In genomic region chr7:12239821-12240220, GRCh38 we compare ENCODE assay signal across 27 cellular contexts. TPM values are rescaled to one million over a fixed set of nuclear protein-coding genes. Genes with fewer than 3 reads are reported as not detected.
A peak's percentile ranks its signal among the peaks of the same experiment; 100 is the strongest.
DNase-seq lines count a peak whose midpoint lies in the region; ATAC-seq and TF ChIP-seq lines count a peak whose summit lies in the region.
"Had no signal": no experiment of that assay in that cellular context is flagged by ENCODE, and none has a peak within 500 bp of the region (broad histone marks: within the 10 kb centered on the region; RNA-seq: fewer than 3 reads in every experiment).

No MANE protein-coding gene starts in this region.

- no peak overlapping the region for H2AFZ ChIP-seq in OCI-LY3 (ENCODE audit: low read depth, low read length)
- H2AFZ ChIP-seq: GM23338, parathyroid adenoma, PC-9 had no signal

- peaks cover 0 to 8% (median 0%) of the 10 kb centered on the region in 8 donors for H3K9me3 Mint-ChIP-seq in CD4-positive, alpha-beta memory T cell
- peaks cover 0 to 8% (median 3%) of the 10 kb centered on the region in 7 donors for H3K9me3 Mint-ChIP-seq in naive B cell

- no peak overlapping the region for H3K4me3 ChIP-seq in CD4-positive, alpha-beta memory T cell (ENCODE audit: low read length in 2 of 2)
- no peak overlapping the region for H3K4me3 ChIP-seq in OCI-LY3 (ENCODE audit: low read length)
- H3K4me3 ChIP-seq in colonic mucosa, result no peak overlapping the region
- H3K4me3 ChIP-seq: cardiac muscle cell, gastrocnemius medialis, GM23338, left lung, PC-9, spleen had no signal

- H3K27me3 ChIP-seq in CD4-positive, alpha-beta memory T cell (ENCODE audit: insufficient read depth, low read length), result no peaks in the 10 kb centered on the region
- H3K27me3 ChIP-seq in OCI-LY3 (ENCODE audit: low read depth, low read length) (no peaks in the 10 kb centered on the region), colonic mucosa (no peaks in the 10 kb centered on the region)
- H3K27me3 ChIP-seq: cardiac muscle cell, gastrocnemius medialis, left lung, spleen had no signal

- H3K27me3 Mint-ChIP-seq in CD4-positive, alpha-beta memory T cell, result no peaks in the 10 kb centered on the region
- H3K27me3 Mint-ChIP-seq in naive B cell, result no peaks in the 10 kb centered on the region
- H3K27me3 Mint-ChIP-seq: activated naive CD4-positive, alpha-beta T cell treated with anti-CD3 and anti-CD28 coated beads, Interleukin-2, amount 10 ng/mL, durations not matched to agents 7 days and 5 days had no signal

- ATAC-seq in naive B cell (ENCODE audit: low read depth in 2 of 2) (peak; percentile 99), GM19035 (IDR thresholded peaks at IDR 0.05; ENCODE audit: unreplicated experiment) (no peak)
- ATAC-seq: activated T-cell treated with anti-CD3 and anti-CD28 coated beads, Interleukin-2, amount 50 U/mL, for 4 hours; gastrocnemius medialis; GM23338; left lung; right cardiac atrium; stimulated activated naive CD8-positive, alpha-beta T cell treated with anti-CD3 and anti-CD28 coated beads, Interleukin-15, Interleukin-2, amounts not matched to agents 100 U/mL and 50 U/mL, for 24 hours had no signal

- H3K36me3 Mint-ChIP-seq in CD4-positive, alpha-beta memory T cell, result peaks cover 28 to 38% of the 10 kb centered on the region in 2 donors
- H3K36me3 Mint-ChIP-seq in naive B cell, result peaks cover 8 to 16% of the 10 kb centered on the region in 2 donors

- in situ Hi-C loops in KBM-7 (cut with MboI; ENCODE audit: low pct_unique_long_range_greater_than_20kb, low sequenced_read_pairs), result no loop called here

- no peak overlapping the region for H3K27ac ChIP-seq in CD4-positive, alpha-beta memory T cell (ENCODE audit: low read depth, low read length)
- H3K27ac ChIP-seq in OCI-LY3 (ENCODE audit: low read length) (no peak overlapping the region), colonic mucosa (no peak overlapping the region)
- H3K27ac ChIP-seq: cardiac muscle cell, gastrocnemius medialis, left lung, parathyroid adenoma, PC-9, spleen had no signal

- H3K27ac Mint-ChIP-seq in CD4-positive, alpha-beta memory T cell, result peak overlapping the region in 5 of 7 donors; percentile 2 to 45 (median 25)
- H3K27ac Mint-ChIP-seq in naive B cell, result peak overlapping the region in 3 of 6 donors; percentile 4 to 80 (median 18)
- H3K27ac Mint-ChIP-seq: activated naive CD4-positive, alpha-beta T cell treated with anti-CD3 and anti-CD28 coated beads, Interleukin-2, amount 10 ng/mL, durations not matched to agents 7 days and 5 days; GM23338; nephron had no signal

- CTCF ChIA-PET in CD4-positive, alpha-beta memory T cell (lab: Charles Lee; ENCODE audit: partially characterized antibody), result interaction anchor here (0.8 kb wide), 1 partner anchor 8 kb away, joined by 3 read pairs; no protein-coding TSS in a partner anchor

- no peaks in the 10 kb centered on the region for H3K79me2 ChIP-seq in OCI-LY3 (ENCODE audit: low read length)
- H3K79me2 ChIP-seq: parathyroid adenoma had no signal

- POLR2A ChIA-PET in CD4-positive, alpha-beta memory T cell (lab: Charles Lee; ENCODE audit: partially characterized antibody), result interaction anchor here (1.2 kb wide), 1 partner anchor 102 kb away, joined by 3 read pairs; no protein-coding TSS in a partner anchor

- no peak overlapping the region for H3K9ac ChIP-seq in OCI-LY3 (ENCODE audit: low read length)
- no peak overlapping the region for H3K9ac ChIP-seq in colonic mucosa (ENCODE audit: low read depth in 2 of 2, low read length in 2 of 2)
- H3K9ac ChIP-seq: parathyroid adenoma had no signal

- intact Hi-C loops in CD4-positive, alpha-beta memory T cell (cut with micrococcal nuclease), result no loop called here
- intact Hi-C loops in colonic mucosa (cut with DNase I), result loop anchor here (10.0 kb wide), 1 partner anchor 175 kb away; no protein-coding TSS in a partner anchor

- no peaks in the 10 kb centered on the region for H4K20me1 ChIP-seq in OCI-LY3 (ENCODE audit: insufficient read depth, low read length)

- no peaks in the 10 kb centered on the region for H3K9me3 ChIP-seq in CD4-positive, alpha-beta memory T cell (ENCODE audit: control insufficient read depth in 1 of 2, low read length in 2 of 2)
- H3K9me3 ChIP-seq in OCI-LY3 (ENCODE audit: insufficient read depth, low read length), result 0 out of 2 replicates have a peak, but pooled peaks cover 4% of the 10 kb centered on the region
- H3K9me3 ChIP-seq in colonic mucosa, result no peaks in the 10 kb centered on the region
- H3K9me3 ChIP-seq: gastrocnemius medialis, left lung had no signal

- H3K4me3 Mint-ChIP-seq in CD4-positive, alpha-beta memory T cell, result no peak overlapping the region
- peak overlapping the region in 6 of 8 donors; percentile 5 to 75 (median 52) for H3K4me3 Mint-ChIP-seq in naive B cell
- H3K4me3 Mint-ChIP-seq: activated naive CD4-positive, alpha-beta T cell treated with anti-CD3 and anti-CD28 coated beads, Interleukin-2, amount 10 ng/mL, durations not matched to agents 7 days and 5 days; activated T-cell treated with anti-CD3 and anti-CD28 coated beads, Interleukin-2, amount 50 U/mL, for 4 hours; GM23338; nephron had no signal

- peaks cover 5% of the 10 kb centered on the region for H3K36me3 ChIP-seq in CD4-positive, alpha-beta memory T cell (ENCODE audit: insufficient read depth, low read length)
- H3K36me3 ChIP-seq in OCI-LY3 (replicated peaks; ENCODE audit: low read depth, low read length), result peaks cover 19% of the 10 kb centered on the region
- H3K36me3 ChIP-seq in colonic mucosa, result no peaks in the 10 kb centered on the region

- peaks cover 13 to 17% (median 14%) of the 10 kb centered on the region in 4 donors for H3K4me1 Mint-ChIP-seq in CD4-positive, alpha-beta memory T cell
- H3K4me1 Mint-ChIP-seq in naive B cell, result peaks cover 14 to 19% (median 15%) of the 10 kb centered on the region in 3 donors
- H3K4me1 Mint-ChIP-seq: GM23338, nephron had no signal

- H3K4me1 ChIP-seq in CD4-positive, alpha-beta memory T cell (ENCODE audit: insufficient read depth, low read length), result peaks cover 6% of the 10 kb centered on the region
- peaks cover 17% of the 10 kb centered on the region for H3K4me1 ChIP-seq in OCI-LY3 (ENCODE audit: low read length)
- no peaks in the 10 kb centered on the region for H3K4me1 ChIP-seq in colonic mucosa
- H3K4me1 ChIP-seq: gastrocnemius medialis, left lung, parathyroid adenoma had no signal

- peak overlapping the region; percentile 20; the same call in 1 of the 2 replicates for H3K4me2 ChIP-seq in OCI-LY3 (ENCODE audit: low read length)
- H3K4me2 ChIP-seq: GM23338, PC-9 had no signal

- no peak for DNase-seq in CD4-positive, alpha-beta memory T cell
- DNase-seq in KBM-7, result peak; percentile 55
- peak; percentile 44 for DNase-seq in naive B cell
- DNase-seq in colonic mucosa, result no peak
- no peak for DNase-seq in DMS114 treated with DMSO at 0.1 percent for 48 hours (lab: John Stamatoyannopoulos, UW; ENCODE audit: unreplicated experiment)
- DNase-seq: activated CD4-positive, alpha-beta T cell treated with anti-CD3 and anti-CD28 coated beads for 48 hours; activated naive CD4-positive, alpha-beta T cell treated with anti-CD3 and anti-CD28 coated beads, Interleukin-2, amount 10 ng/mL, durations not matched to agents 7 days and 5 days; activated T-cell treated with anti-CD3 and anti-CD28 coated beads, Interleukin-2, amount 50 U/mL, for 4 hours; anterior cingulate cortex; gastrocnemius medialis; hypothalamus; left lung; NCI-H2081 treated with DMSO at 0.1 percent for 48 hours; NCI-H345; NCI-H82; PC-9; right cardiac atrium; SHP77; spleen; stimulated activated CD4-positive, alpha-beta T cell treated with anti-CD3 and anti-CD28 coated beads, Interleukin-4, amount 100 ng/mL, for 24 hours; stimulated activated naive CD8-positive, alpha-beta T cell treated with anti-CD3 and anti-CD28 coated beads, Interleukin-15, Interleukin-2, amounts not matched to agents 100 U/mL and 50 U/mL, for 24 hours had no signal

- TF ChIP-seq CTCF in OCI-LY3 (IDR thresholded peaks at IDR 0.05; ENCODE audit: low read depth, low read length) (no peak), colonic mucosa (IDR thresholded peaks at IDR 0.05) (no peak)

RNA-seq across cellular contexts. Expression of gene TMEM106B, which starts 28.7 kb away (rescaled TPM):
- total RNA-seq in CD4-positive, alpha-beta memory T cell, result 10 to 100 TPM; 56.9 to 62.2 TPM
- 10 to 100 TPM; 37.2 to 46.6 TPM for polyA plus RNA-seq in CD4-positive, alpha-beta memory T cell
- polyA plus RNA-seq in naive B cell (ENCODE audit: low read depth in 6 of 6), result 10 to 100 TPM; 12.8 to 37.1 (median 28.6) TPM
- total RNA-seq in colonic mucosa, result 10 to 100 TPM; 37.8 to 52.3 TPM

Comparison
In these comparisons a context has a peak if more than half of its experiments do, and no peak if none do; other contexts are left out.
1. DNase-seq: peak in KBM-7 (single experiment) and naive B cell (single experiment); none in CD4-positive, alpha-beta memory T cell (0 of 5), colonic mucosa (single experiment) and DMS114 treated with DMSO at 0.1 percent for 48 hours (single experiment).
2. H3K4me3 Mint-ChIP-seq: peak in naive B cell (6 of 8); none in CD4-positive, alpha-beta memory T cell (0 of 8).